23 cellular contexts compared by ENCODE assay signal in the genomic region with DNA sequence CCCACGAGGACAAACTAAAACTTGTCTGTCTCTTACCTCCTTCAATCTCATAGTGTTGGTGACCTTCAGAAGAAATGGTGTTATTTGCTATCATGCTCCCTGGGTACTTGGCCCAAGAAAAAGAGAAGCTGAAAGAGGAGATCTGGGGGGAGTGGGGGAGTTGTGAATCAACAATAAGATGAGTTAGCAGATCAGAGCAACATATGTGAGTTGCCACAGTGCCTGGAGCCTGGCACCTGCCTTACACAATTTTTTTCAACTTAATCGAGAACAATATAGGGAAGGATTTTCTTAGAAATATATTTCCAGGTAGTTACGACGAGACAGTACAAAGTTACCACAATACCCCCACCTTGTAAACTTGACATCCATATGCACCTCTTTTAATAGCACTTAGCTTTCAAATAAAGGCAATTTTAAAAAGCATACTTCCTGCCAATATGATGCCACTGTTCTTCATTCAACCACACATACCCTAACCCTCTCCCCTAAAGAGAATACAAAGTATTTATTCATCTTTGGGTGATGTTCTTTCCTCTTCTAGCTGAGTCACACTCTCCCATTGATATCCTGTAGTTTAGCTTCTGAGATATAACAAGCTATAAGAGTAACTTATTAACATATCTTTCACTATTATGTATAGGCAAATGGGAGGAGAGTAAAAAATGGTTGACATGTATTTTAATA.
DNase-seq lines count a peak whose midpoint lies in the region; ATAC-seq, FAIRE-seq and TF ChIP-seq lines count a peak whose summit lies in the region.
"Had no signal": no experiment of that assay in that cellular context is flagged by ENCODE, and none has a peak within 500 bp of the region (broad histone marks: within the 10 kb centered on the region; RNA-seq: fewer than 3 reads in every experiment).

No MANE protein-coding gene starts in this region.

- no peaks in the 10 kb centered on the region for H3K27me3 Mint-ChIP-seq in activated T-cell treated with anti-CD3 and anti-CD28 coated beads, Interleukin-2, amount 50 U/mL, for 24 hours

- no peaks in the 10 kb centered on the region for H4K20me1 ChIP-seq in endothelial cell of umbilical vein (replicated peaks; ENCODE audit: control insufficient read depth, extremely low read depth, insufficient read depth, low read length)
- H4K20me1 ChIP-seq: BLaER1 treated with 17β-estradiol and CSF1 and Interleukin-3, amounts not matched to agents 10 nM and 100 nM had no signal

- CTCF ChIA-PET in endothelial cell of umbilical vein (lab: Charles Lee) = interaction anchor here (1.0 to 8.9 kb wide), 7 partner anchors 11 to 246 kb away, joined by 3 to 138 read pairs (median 8); no protein-coding TSS in a partner anchor

- H3K36me3 Mint-ChIP-seq in activated T-cell treated with anti-CD3 and anti-CD28 coated beads, Interleukin-2, amount 50 U/mL, for 24 hours (ENCODE audit: low read depth) = no peaks in the 10 kb centered on the region

- peak overlapping the region; percentile 16 for H2AFZ ChIP-seq in endothelial cell of umbilical vein (ENCODE audit: low read depth, low read length)

- peak overlapping the region; percentile 41 for H3K4me3 Mint-ChIP-seq in activated T-cell treated with anti-CD3 and anti-CD28 coated beads, Interleukin-2, amount 50 U/mL, for 24 hours

- no peak for DNase-seq in activated T-cell treated with anti-CD3 and anti-CD28 coated beads, Interleukin-2, amount 50 U/mL, for 24 hours
- DNase-seq in activated T-cell treated with anti-CD3 and anti-CD28 coated beads for 4 hours (no peak), SK-N-MC (ENCODE audit: low read depth, low spot score) (no peak), endothelial cell of umbilical vein (ENCODE audit: low read depth, low spot score) (no peak), stomach (no peak), T1000 (lab: John Stamatoyannopoulos, UW) (no peak), NCI-H2171 treated with DMSO at 0.1 percent for 48 hours (lab: John Stamatoyannopoulos, UW) (no peak)
- DNase-seq: activated CD4-positive, CD25-positive, alpha-beta regulatory T cell treated with anti-CD3 and anti-CD28 coated beads, Interleukin-2, amount 50 U/mL, for 72 hours; cerebellar nuclear complex; DMS153; effector memory CD4-positive, alpha-beta T cell; hippocampal formation; mesendoderm; NCI-H1048; NCI-H2081 treated with DMSO at 0.1 percent for 48 hours; NCI-H524 treated with DMSO at 0.1 percent for 48 hours; psoas muscle; Right ventricle myocardium superior; trophoblast cell had no signal

- no TSS peak for BruUV-seq in endothelial cell of umbilical vein (replicated peaks; lab: Mats Ljungman, UMichigan)

- H3K9me3 ChIP-seq in SK-N-MC (ENCODE audit: low read depth, low read length) (no peaks in the 10 kb centered on the region), endothelial cell of umbilical vein (replicated peaks; ENCODE audit: control insufficient read depth, insufficient read depth, low read length) (no peaks in the 10 kb centered on the region), stomach (no peaks in the 10 kb centered on the region)
- H3K9me3 ChIP-seq: ascending aorta; BLaER1 treated with 17β-estradiol and CSF1 and Interleukin-3, amounts not matched to agents 10 nM and 100 nM; psoas muscle had no signal

- H3K4me3 ChIP-seq in SK-N-MC (peak overlapping the region; percentile 28), endothelial cell of umbilical vein (replicated peaks in 1 of 3; ENCODE audit: insufficient read depth in 1 of 3, low read depth in 1 of 3, low read length in 3 of 3) (no peak overlapping the region), stomach (no peak overlapping the region)
- H3K4me3 ChIP-seq: ascending aorta; BLaER1 treated with 17β-estradiol and CSF1 and Interleukin-3, amounts not matched to agents 10 nM and 100 nM; K562; psoas muscle had no signal

- peaks cover 63% of the 10 kb centered on the region for H3K4me1 Mint-ChIP-seq in activated T-cell treated with anti-CD3 and anti-CD28 coated beads, Interleukin-2, amount 50 U/mL, for 24 hours (ENCODE audit: low read depth)

- H3K4me2 ChIP-seq in endothelial cell of umbilical vein (ENCODE audit: insufficient read depth, low read length) = no peak overlapping the region
- H3K4me2 ChIP-seq: BLaER1 treated with 17β-estradiol and CSF1 and Interleukin-3, amounts not matched to agents 10 nM and 100 nM had no signal

- POLR2A ChIA-PET in endothelial cell of umbilical vein (lab: Charles Lee) = no interaction called here

- no peaks in the 10 kb centered on the region for H3K36me3 ChIP-seq in SK-N-MC (ENCODE audit: insufficient read depth, low read length)
- no peaks in the 10 kb centered on the region for H3K36me3 ChIP-seq in endothelial cell of umbilical vein (ENCODE audit: control insufficient read depth in 2 of 2, extremely low read depth in 1 of 2, insufficient read depth in 2 of 2, low read length in 2 of 2)
- H3K36me3 ChIP-seq in stomach = no peaks in the 10 kb centered on the region
- H3K36me3 ChIP-seq: ascending aorta; BLaER1 treated with 17β-estradiol and CSF1 and Interleukin-3, amounts not matched to agents 10 nM and 100 nM had no signal

- TF ChIP-seq CTCF in endothelial cell of umbilical vein (IDR thresholded peaks at IDR 0.05; ENCODE audit: extremely low read depth in 1 of 2, insufficient read depth in 1 of 2, low read depth in 1 of 2, low read length in 2 of 2) = no peak
- no peak for TF ChIP-seq CTCF in stomach (IDR thresholded peaks at IDR 0.05)

- no peak for ATAC-seq in HG02870 (IDR thresholded peaks at IDR 0.05; ENCODE audit: unreplicated experiment)
- ATAC-seq: K562 had no signal

- no peaks in the 10 kb centered on the region for H3K27me3 ChIP-seq in endothelial cell of umbilical vein (ENCODE audit: control insufficient read depth in 2 of 2, insufficient read depth in 2 of 2, low read length in 2 of 2)
- H3K27me3 ChIP-seq in stomach = no peaks in the 10 kb centered on the region
- H3K27me3 ChIP-seq: ascending aorta had no signal

- no peak overlapping the region for H3K9ac ChIP-seq in SK-N-MC (ENCODE audit: insufficient read length)
- no peak overlapping the region for H3K9ac ChIP-seq in endothelial cell of umbilical vein (replicated peaks; ENCODE audit: extremely low read depth, insufficient read depth, low read length)
- H3K9ac ChIP-seq: BLaER1 treated with 17β-estradiol and CSF1 and Interleukin-3, amounts not matched to agents 10 nM and 100 nM had no signal

- no peaks in the 10 kb centered on the region for H3K9me1 ChIP-seq in endothelial cell of umbilical vein (replicated peaks; ENCODE audit: control insufficient read depth, extremely low read depth, insufficient read depth, low read length)

- H3K79me2 ChIP-seq in endothelial cell of umbilical vein (ENCODE audit: control insufficient read depth, insufficient read depth, low read length) = no peaks in the 10 kb centered on the region

- TF ChIP-seq POLR2A in endothelial cell of umbilical vein (IDR thresholded peaks at IDR 0.05; ENCODE audit: low read depth, low read length) (no peak), stomach (IDR thresholded peaks at IDR 0.05) (no peak)

- WGBS in stomach, 5 donors = 57 to 73% (median 71%) methylated on average over 4 of the region's 4 CpGs

- H3K4me1 ChIP-seq in endothelial cell of umbilical vein (ENCODE audit: control insufficient read depth, extremely low read depth, insufficient read depth, low read length) (peaks cover 9% of the 10 kb centered on the region), stomach (peaks cover 0 to 48% (median 10%) of the 10 kb centered on the region in 4 donors)
- H3K4me1 ChIP-seq: ascending aorta; BLaER1 treated with 17β-estradiol and CSF1 and Interleukin-3, amounts not matched to agents 10 nM and 100 nM; psoas muscle had no signal

- H3K27ac Mint-ChIP-seq in activated T-cell treated with anti-CD3 and anti-CD28 coated beads, Interleukin-2, amount 50 U/mL, for 24 hours = peak overlapping the region; percentile 85

- peak overlapping the region; percentile 83; the same call in 1 of the 2 replicates for H3K27ac ChIP-seq in SK-N-MC
- no peak overlapping the region for H3K27ac ChIP-seq in endothelial cell of umbilical vein (ENCODE audit: insufficient read depth, low read depth, low read length)
- H3K27ac ChIP-seq in stomach = peak overlapping the region in 4 of 5 donors; percentile 72 to 81 (median 76)
- H3K27ac ChIP-seq: ascending aorta; BLaER1 treated with 17β-estradiol and CSF1 and Interleukin-3, amounts not matched to agents 10 nM and 100 nM; psoas muscle had no signal

- intact Hi-C loops in endothelial cell of umbilical vein (cut with micrococcal nuclease) = no loop called here
- intact Hi-C loops in stomach (cut with DNase I; ENCODE audit: low total_unique reads) = no loop called here

- no peak for FAIRE-seq in endothelial cell of umbilical vein (lab: Jason Lieb, UNC)
- FAIRE-seq: K562 had no signal

- dilution Hi-C loops in endothelial cell of umbilical vein (cut with MboI; ENCODE audit: extremely low pct_ligation_motif_present, low sequenced_read_pairs) = no loop called here

- H3K9me3 Mint-ChIP-seq in activated T-cell treated with anti-CD3 and anti-CD28 coated beads, Interleukin-2, amount 50 U/mL, for 24 hours = no peaks in the 10 kb centered on the region

- no peak for TF ChIP-seq EP300 in stomach (IDR thresholded peaks at IDR 0.05)

TF ChIP-seq in endothelial cell of umbilical vein, 7 proteins besides CTCF, POLR2A, EP300 and RAD21:
- TF ChIP-seq MYC (IDR thresholded peaks at IDR 0.05; ENCODE audit: low read depth, low read length) (no peak), POLR2AphosphoS5 (IDR thresholded peaks at IDR 0.05; ENCODE audit: insufficient read depth, low read depth, low read length) (no peak), FOS (IDR thresholded peaks at IDR 0.05; ENCODE audit: borderline replicate concordance, insufficient read depth, low read length) (no peak), JUN (IDR thresholded peaks at IDR 0.05; ENCODE audit: borderline replicate concordance, insufficient read depth, insufficient read length, low read depth) (no peak), EZH2 (IDR thresholded peaks at IDR 0.05; ENCODE audit: borderline replicate concordance, low read depth, low read length, severe bottlenecking) (no peak), GATA2 (IDR thresholded peaks at IDR 0.05; ENCODE audit: insufficient read depth, insufficient read length, low read depth, low read length) (no peak)
- TF ChIP-seq, protein P1, sequence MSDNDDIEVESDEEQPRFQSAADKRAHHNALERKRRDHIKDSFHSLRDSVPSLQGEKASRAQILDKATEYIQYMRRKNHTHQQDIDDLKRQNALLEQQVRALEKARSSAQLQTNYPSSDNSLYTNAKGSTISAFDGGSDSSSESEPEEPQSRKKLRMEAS (IDR thresholded peaks at IDR 0.05; ENCODE audit: insufficient read depth, insufficient read length) = no peak
